Comparison of ENCODE assay signal across 8 cellular contexts in genomic region chr11:116073854-116074837, GRCh38.
DNase-seq lines count a peak whose midpoint lies in the region; ATAC-seq and TF ChIP-seq lines count a peak whose summit lies in the region.

No MANE protein-coding gene starts in this region.

- intact Hi-C loops in tibial artery (cut with DNase I; ENCODE audit: low total_unique reads): no loop called here

- H3K27me3 ChIP-seq in tibial artery: peaks cover 0 to 5% of the 10 kb centered on the region in 2 donors

- H3K36me3 ChIP-seq in tibial artery: no peaks in the 10 kb centered on the region

- TF ChIP-seq CTCF in tibial artery (IDR thresholded peaks at IDR 0.05): no peak

- no peak overlapping the region for H3K27ac ChIP-seq in tibial artery

- no peaks in the 10 kb centered on the region for H3K4me1 ChIP-seq in tibial artery

- ATAC-seq in GM18870 (IDR thresholded peaks at IDR 0.05; ENCODE audit: unreplicated experiment): peak; percentile 89
- peak; percentile 90 for ATAC-seq in HG02885 (IDR thresholded peaks at IDR 0.05; ENCODE audit: poor library complexity, unreplicated experiment)

- no peaks in the 10 kb centered on the region for H3K9me3 ChIP-seq in tibial artery

- no peak overlapping the region for H3K4me3 ChIP-seq in tibial artery

- peak; percentile 63 for DNase-seq in NCI-H82 treated with DMSO at 0.1 percent for 48 hours (lab: John Stamatoyannopoulos, UW; ENCODE audit: unreplicated experiment)
- peak; percentile 58 for DNase-seq in kidney tubule cell (ENCODE audit: low spot score)
- DNase-seq in stimulated activated CD8-positive, alpha-beta memory T cell treated with anti-CD3 and anti-CD28 coated beads, Interleukin-4, amount 100 ng/mL, for 48 hours: no peak
- DNase-seq in tibial artery: no peak
- DNase-seq in activated CD4-positive, alpha-beta T cell treated with anti-CD3 and anti-CD28 coated beads for 48 hours: no peak
- no peak for DNase-seq in NCI-H1105 treated with DMSO at 0.1 percent for 48 hours (lab: John Stamatoyannopoulos, UW)

Comparison
In these comparisons a context has a peak if more than half of its experiments do, and no peak if none do; other contexts are left out.
1. DNase-seq: peak in NCI-H82 treated with DMSO at 0.1 percent for 48 hours (single experiment) and kidney tubule cell (single experiment); none in stimulated activated CD8-positive, alpha-beta memory T cell treated with anti-CD3 and anti-CD28 coated beads, Interleukin-4, amount 100 ng/mL, for 48 hours (single experiment), tibial artery (0 of 2), activated CD4-positive, alpha-beta T cell treated with anti-CD3 and anti-CD28 coated beads for 48 hours (single experiment) and NCI-H1105 treated with DMSO at 0.1 percent for 48 hours (single experiment).